ENCODE assay signal across 16 cellular contexts in the genomic region with DNA sequence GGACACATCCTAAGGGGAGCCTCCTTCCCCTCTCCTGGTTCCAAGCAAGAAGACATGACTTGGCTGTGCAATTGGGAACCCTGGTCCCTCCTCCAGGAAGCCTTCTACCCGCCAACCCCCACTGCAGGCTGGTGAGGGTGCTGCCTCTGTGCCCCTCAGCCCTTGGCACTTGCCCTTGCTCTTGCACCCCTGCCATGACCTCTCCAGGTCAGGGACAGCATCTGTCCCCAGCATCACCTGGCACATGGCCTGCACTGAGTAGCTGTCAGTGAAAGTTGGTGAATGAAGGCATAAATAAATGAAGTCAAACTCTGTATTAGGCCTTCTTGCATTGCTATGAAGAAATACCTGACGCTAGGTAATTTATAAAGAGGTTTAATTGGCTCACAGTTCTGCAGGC. TPM values are rescaled to one million over a fixed set of nuclear protein-coding genes. Genes with fewer than 3 reads are reported as not detected.
DNase-seq lines count a peak whose midpoint lies in the region; ATAC-seq and TF ChIP-seq lines count a peak whose summit lies in the region.
"Had no signal": no experiment of that assay in that cellular context is flagged by ENCODE, and none has a peak within 500 bp of the region (broad histone marks: within the 10 kb centered on the region; RNA-seq: fewer than 3 reads in every experiment).

No MANE protein-coding gene starts in this region.

- no peaks in the 10 kb centered on the region for H3K9me3 ChIP-seq in CD4-positive, alpha-beta T cell (ENCODE audit: control insufficient read depth, low read length)
- no peaks in the 10 kb centered on the region for H3K9me3 ChIP-seq in psoas muscle
- H3K9me3 ChIP-seq: right atrium auricular region, uterus had no signal

- CTCF ChIA-PET in CD4-positive, alpha-beta T cell (lab: Charles Lee) = interaction anchor here (2.1 kb wide), 2 partner anchors 174 to 289 kb away, joined by 8 to 11 read pairs; no protein-coding TSS in a partner anchor

- H3K4me3 Mint-ChIP-seq in CD4-positive, alpha-beta T cell = peak overlapping the region; percentile 27
- peak overlapping the region; percentile 95 for H3K4me3 Mint-ChIP-seq in activated T-helper 17 cell treated with anti-CD3 and anti-CD28 coated beads, Interleukin-2, amount 50 U/mL, for 72 hours
- H3K4me3 Mint-ChIP-seq in naive thymus-derived CD8-positive, alpha-beta T cell = peak overlapping the region in 9 of 10 donors; percentile 35 to 94 (median 89)
- H3K4me3 Mint-ChIP-seq: CD14-positive monocyte had no signal

- 81 to 93% (median 87%) methylated on average over 2 of the region's 2 CpGs for WGBS in psoas muscle, 3 donors

- H3K27me3 ChIP-seq in CD4-positive, alpha-beta T cell (ENCODE audit: control insufficient read depth, insufficient read depth, low read length) = no peaks in the 10 kb centered on the region
- no peaks in the 10 kb centered on the region for H3K27me3 ChIP-seq in H7 (ENCODE audit: control insufficient read depth, insufficient read depth, low read length)
- no peaks in the 10 kb centered on the region for H3K27me3 ChIP-seq in psoas muscle (ENCODE audit: insufficient read depth in 3 of 3, low read length in 2 of 3)
- H3K27me3 ChIP-seq: right atrium auricular region, uterus had no signal

- peaks cover 4% of the 10 kb centered on the region for H3K27me3 Mint-ChIP-seq in CD4-positive, alpha-beta T cell
- peaks cover 4% of the 10 kb centered on the region for H3K27me3 Mint-ChIP-seq in activated T-helper 17 cell treated with anti-CD3 and anti-CD28 coated beads, Interleukin-2, amount 50 U/mL, for 72 hours
- peaks cover 0 to 16% (median 12%) of the 10 kb centered on the region in 5 donors for H3K27me3 Mint-ChIP-seq in naive thymus-derived CD8-positive, alpha-beta T cell

- H3K27ac Mint-ChIP-seq in CD4-positive, alpha-beta T cell = peak overlapping the region; percentile 91
- no peak overlapping the region for H3K27ac Mint-ChIP-seq in activated T-helper 17 cell treated with anti-CD3 and anti-CD28 coated beads, Interleukin-2, amount 50 U/mL, for 72 hours
- H3K27ac Mint-ChIP-seq in naive thymus-derived CD8-positive, alpha-beta T cell = peak overlapping the region in 7 of 10 donors; percentile 45 to 98 (median 76)
- H3K27ac Mint-ChIP-seq: H9 had no signal

- ATAC-seq in CD4-positive, alpha-beta T cell (ENCODE audit: poor library complexity) = no peak
- no peak for ATAC-seq in activated T-helper 17 cell treated with anti-CD3 and anti-CD28 coated beads, Interleukin-2, amount 50 U/mL, for 72 hours (replicated peaks)
- ATAC-seq in naive thymus-derived CD8-positive, alpha-beta T cell = no peak
- ATAC-seq in psoas muscle = no peak

- H3K36me3 ChIP-seq in H7 (replicated peaks; ENCODE audit: control insufficient read depth, insufficient read depth, low read length) = peaks cover 10% of the 10 kb centered on the region
- H3K36me3 ChIP-seq in psoas muscle (ENCODE audit: insufficient read depth in 1 of 2, low read depth in 1 of 2) = peaks cover 0 to 26% of the 10 kb centered on the region in 2 donors
- H3K36me3 ChIP-seq: uterus had no signal

- no peak overlapping the region for H3K27ac ChIP-seq in CD4-positive, alpha-beta T cell (ENCODE audit: low read depth, low read length)
- no peak overlapping the region for H3K27ac ChIP-seq in psoas muscle
- H3K27ac ChIP-seq: uterus had no signal

- no peak overlapping the region for H3K4me3 ChIP-seq in H7 (ENCODE audit: insufficient read depth, low read depth, low read length)
- no peak overlapping the region for H3K4me3 ChIP-seq in psoas muscle
- H3K4me3 ChIP-seq: right atrium auricular region, uterus had no signal

- peaks cover 26% of the 10 kb centered on the region for H3K4me1 Mint-ChIP-seq in CD4-positive, alpha-beta T cell (ENCODE audit: low read depth)
- H3K4me1 Mint-ChIP-seq in activated T-helper 17 cell treated with anti-CD3 and anti-CD28 coated beads, Interleukin-2, amount 50 U/mL, for 72 hours = peaks cover 15% of the 10 kb centered on the region
- H3K4me1 Mint-ChIP-seq in naive thymus-derived CD8-positive, alpha-beta T cell = peaks cover 15 to 54% (median 33%) of the 10 kb centered on the region in 4 donors

- POLR2A ChIA-PET in CD4-positive, alpha-beta T cell (lab: Charles Lee) = interaction anchor here (2.0 to 2.2 kb wide), 2 partner anchors 45 to 241 kb away, joined by 4 to 30 read pairs; a partner anchor contains a TSS
- POLR2A ChIA-PET in naive thymus-derived CD8-positive, alpha-beta T cell (lab: Charles Lee) = interaction anchor here (0.7 to 2.1 kb wide), 3 partner anchors 23 to 241 kb away, joined by 4 to 11 read pairs (median 5); a partner anchor contains a TSS

- TF ChIP-seq CTCF in CD4-positive, alpha-beta T cell (IDR thresholded peaks at IDR 0.05) = no peak
- no peak for TF ChIP-seq CTCF in psoas muscle (IDR thresholded peaks at IDR 0.05)

- no peak for DNase-seq in CD4-positive, alpha-beta T cell
- DNase-seq in H7 (peak; percentile 40), NCI-H1092 (lab: John Stamatoyannopoulos, UW) (no peak), psoas muscle (no peak)
- DNase-seq in naive thymus-derived CD8-positive, alpha-beta T cell = peak in 1 of 10 donors; percentile 31
- no peak for DNase-seq in stimulated activated naive CD4-positive, alpha-beta T cell (lab: John Stamatoyannopoulos, UW)
- DNase-seq: activated CD4-positive, alpha-beta T cell treated with anti-CD3 and anti-CD28 coated beads for 4 hours; GDM1; H9; KBM-7; stimulated activated CD4-positive, alpha-beta T cell treated with anti-CD3 and anti-CD28 coated beads, Interleukin-2, amount 100 ng/mL, for 24 hours; uterus had no signal

- intact Hi-C loops in CD4-positive, alpha-beta T cell (cut with DNase I, micrococcal nuclease) = loop anchor here (5.0 kb wide), 2 partner anchors 42 to 287 kb away; a partner anchor contains a TSS
- intact Hi-C loops in psoas muscle (cut with DNase I) = loop anchor here (5.0 kb wide), 1 partner anchor 147 kb away; no protein-coding TSS in a partner anchor

- no peaks in the 10 kb centered on the region for H3K9me3 Mint-ChIP-seq in CD4-positive, alpha-beta T cell
- peaks cover 5% of the 10 kb centered on the region for H3K9me3 Mint-ChIP-seq in activated T-helper 17 cell treated with anti-CD3 and anti-CD28 coated beads, Interleukin-2, amount 50 U/mL, for 72 hours
- no peaks in the 10 kb centered on the region for H3K9me3 Mint-ChIP-seq in naive thymus-derived CD8-positive, alpha-beta T cell
- H3K9me3 Mint-ChIP-seq: H9 had no signal

- H3K36me3 Mint-ChIP-seq in CD4-positive, alpha-beta T cell (ENCODE audit: low read depth) = peaks cover 4% of the 10 kb centered on the region
- peaks cover 30% of the 10 kb centered on the region for H3K36me3 Mint-ChIP-seq in activated T-helper 17 cell treated with anti-CD3 and anti-CD28 coated beads, Interleukin-2, amount 50 U/mL, for 72 hours (ENCODE audit: low read depth)
- peaks cover 0 to 7% (median 6%) of the 10 kb centered on the region in 3 donors for H3K36me3 Mint-ChIP-seq in naive thymus-derived CD8-positive, alpha-beta T cell

- H3K4me1 ChIP-seq in psoas muscle = peaks cover 11% of the 10 kb centered on the region

RNA-seq across cellular contexts. Expression of a gene that starts 1.9 kb away (rescaled TPM):
- under 1 TPM; 0.14 to 0.89 TPM for total RNA-seq in CD4-positive, alpha-beta T cell
- total RNA-seq in H7 (2014; rRNA removed; shearing (Covaris generic)) = 38.8 and 42.9 TPM in 2 replicates
- total RNA-seq in activated T-helper 17 cell treated with anti-CD3 and anti-CD28 coated beads, Interleukin-2, amount 50 U/mL, for 72 hours = 10 to 100 TPM; 36.9 to 62.1 TPM
- total RNA-seq in naive thymus-derived CD8-positive, alpha-beta T cell = under 1 TPM; 0.30 to 0.68 TPM
- not detected for polyA plus RNA-seq in naive thymus-derived CD8-positive, alpha-beta T cell
- under 1 TPM in 3 of 4 donors, not detected in 1; 0.15 to 0.47 (median 0.29) TPM for total RNA-seq in psoas muscle
- polyA plus RNA-seq in psoas muscle = under 1 TPM; 0.04 to 0.18 (median 0.13) TPM
- polyA plus RNA-seq: CD14-positive monocyte had no signal

RNA-seq across cellular contexts. Expression of a gene that starts 27.0 kb away (rescaled TPM):
- 1 to 10 TPM; 1.8 to 2.7 TPM for total RNA-seq in CD4-positive, alpha-beta T cell
- total RNA-seq in H7 (2014; rRNA removed; shearing (Covaris generic)) = 21.8 and 24.0 TPM in 2 replicates
- total RNA-seq in activated T-helper 17 cell treated with anti-CD3 and anti-CD28 coated beads, Interleukin-2, amount 50 U/mL, for 72 hours = 10 to 100 TPM; 13.8 to 18.0 TPM
- total RNA-seq in naive thymus-derived CD8-positive, alpha-beta T cell = 1 to 10 TPM; 6.7 to 9.7 TPM
- 10 to 100 TPM in 1 of 3 donors, 1 to 10 TPM in 2; 2.6 to 33.5 (median 5.0) TPM for polyA plus RNA-seq in naive thymus-derived CD8-positive, alpha-beta T cell
- total RNA-seq in psoas muscle = 10 to 100 TPM; 11.3 to 19.5 (median 14.9) TPM
- polyA plus RNA-seq in psoas muscle = 10 to 100 TPM in 2 of 3 donors, 1 to 10 TPM in 1; 9.9 to 15.0 (median 13.4) TPM

RNA-seq across cellular contexts. Expression of a gene that starts 31.6 kb away (rescaled TPM):
- total RNA-seq in CD4-positive, alpha-beta T cell = not detected
- total RNA-seq in H7 (2014; rRNA removed; shearing (Covaris generic)) = 0.07 TPM in 1 of 2 replicates, not detected in the other
- not detected for total RNA-seq in activated T-helper 17 cell treated with anti-CD3 and anti-CD28 coated beads, Interleukin-2, amount 50 U/mL, for 72 hours
- total RNA-seq in naive thymus-derived CD8-positive, alpha-beta T cell = not detected
- not detected for polyA plus RNA-seq in naive thymus-derived CD8-positive, alpha-beta T cell
- total RNA-seq in psoas muscle = not detected
- polyA plus RNA-seq in psoas muscle = under 1 TPM in 2 of 3 donors, not detected in 1; under 0.01 to 0.03 TPM
- total RNA-seq: NCI-H460 had no signal
- polyA plus RNA-seq: CD14-positive monocyte had no signal

RNA-seq across cellular contexts. Expression of a gene that starts 40.7 kb away (rescaled TPM):
- 10 to 100 TPM; 65.2 to 65.4 TPM for total RNA-seq in CD4-positive, alpha-beta T cell
- total RNA-seq in H7 (2014; rRNA removed; shearing (Covaris generic)) = 72.9 and 76.2 TPM in 2 replicates
- 10 to 100 TPM; 92.0 to 92.2 TPM for total RNA-seq in activated T-helper 17 cell treated with anti-CD3 and anti-CD28 coated beads, Interleukin-2, amount 50 U/mL, for 72 hours
- 10 to 100 TPM; 88.2 to 91.7 TPM for total RNA-seq in naive thymus-derived CD8-positive, alpha-beta T cell
- polyA plus RNA-seq in naive thymus-derived CD8-positive, alpha-beta T cell = 10 to 100 TPM; 14.6 to 17.3 (median 15.5) TPM
- 10 to 100 TPM in 3 of 4 donors, 1 to 10 TPM in 1; 9.6 to 20.3 (median 16.5) TPM for total RNA-seq in psoas muscle
- polyA plus RNA-seq in psoas muscle = 10 to 100 TPM; 12.8 to 37.1 (median 24.9) TPM

RNA-seq across cellular contexts. Expression of a gene that starts 44.7 kb away (rescaled TPM):
- 1 to 10 TPM; 1.6 to 2.6 TPM for total RNA-seq in CD4-positive, alpha-beta T cell
- 24.5 and 29.3 TPM in 2 replicates for total RNA-seq in H7 (2014; rRNA removed; shearing (Covaris generic))
- 1 to 10 TPM; 5.6 to 7.8 TPM for total RNA-seq in activated T-helper 17 cell treated with anti-CD3 and anti-CD28 coated beads, Interleukin-2, amount 50 U/mL, for 72 hours
- total RNA-seq in naive thymus-derived CD8-positive, alpha-beta T cell = 10 to 100 TPM; 11.1 to 12.3 TPM
- 10 to 100 TPM; 22.9 to 29.3 (median 29.1) TPM for polyA plus RNA-seq in naive thymus-derived CD8-positive, alpha-beta T cell
- 1 to 10 TPM; 5.3 to 9.1 (median 8.8) TPM for total RNA-seq in psoas muscle
- 10 to 100 TPM; 11.2 to 17.8 (median 14.3) TPM for polyA plus RNA-seq in psoas muscle

Comparison
In these comparisons a context has a peak if more than half of its experiments do, and no peak if none do; other contexts are left out.
1. H3K4me3 Mint-ChIP-seq: peak in every context shown above with its lines; median percentile 95 in activated T-helper 17 cell treated with anti-CD3 and anti-CD28 coated beads, Interleukin-2, amount 50 U/mL, for 72 hours; 89 in naive thymus-derived CD8-positive, alpha-beta T cell; 27 in CD4-positive, alpha-beta T cell.
2. RNA of a gene that starts 1.9 kb away (total RNA-seq): 36.9 to 62.1 TPM in activated T-helper 17 cell treated with anti-CD3 and anti-CD28 coated beads, Interleukin-2, amount 50 U/mL, for 72 hours and 38.8 to 42.9 TPM in H7; 0.14 to 0.89 TPM in CD4-positive, alpha-beta T cell, 0.30 to 0.68 TPM in naive thymus-derived CD8-positive, alpha-beta T cell and 0.15 to 0.47 TPM in psoas muscle; every median in the first group is over 10 times any median in the second.